Comparison of ENCODE assay signal across 23 cellular contexts in genomic region chr1:171868217-171868616, GRCh38. TPM values are rescaled to one million over a fixed set of nuclear protein-coding genes. Genes with fewer than 3 reads are reported as not detected.
A peak's percentile ranks its signal among the peaks of the same experiment; 100 is the strongest.
DNase-seq lines count a peak whose midpoint lies in the region; ATAC-seq lines count a peak whose summit lies in the region.
"Had no signal": no experiment of that assay in that cellular context is flagged by ENCODE, and none has a peak within 500 bp of the region (broad histone marks: within the 10 kb centered on the region; RNA-seq: fewer than 3 reads in every experiment).

No MANE protein-coding gene starts in this region.

- H3K23ac ChIP-seq in trophoblast cell (ENCODE audit: low read length), result no peak overlapping the region

- H3K4me2 ChIP-seq in trophoblast cell (ENCODE audit: low read length), result no peak overlapping the region

- H3K18ac ChIP-seq in trophoblast cell (ENCODE audit: low read length), result no peak overlapping the region

- no peak overlapping the region for H4K91ac ChIP-seq in trophoblast cell (ENCODE audit: low read depth, low read length)

- WGBS in trophoblast cell (ENCODE audit: extremely low coverage, insufficient coverage, insufficient read length), result no CpG with 5 or more reads among the region's 3 CpGs

- intact Hi-C loops in left colon (cut with DNase I, micrococcal nuclease), result no loop called here

- H2BK12ac ChIP-seq in trophoblast cell (ENCODE audit: low read length), result no peak overlapping the region

- H3K9ac ChIP-seq in trophoblast cell (ENCODE audit: low read length), result no peak overlapping the region

- no peak overlapping the region for H3K4me3 ChIP-seq in trophoblast cell (ENCODE audit: low read depth, low read length)
- H3K4me3 ChIP-seq: ascending aorta, dorsolateral prefrontal cortex had no signal

- H4K12ac ChIP-seq in trophoblast cell (ENCODE audit: low read depth, low read length), result no peak overlapping the region

- H3K27ac ChIP-seq in trophoblast cell (ENCODE audit: low read depth, low read length), result no peak overlapping the region
- H3K27ac ChIP-seq: ascending aorta had no signal

- no peak overlapping the region for H3K4ac ChIP-seq in trophoblast cell (ENCODE audit: low read depth, low read length)

- H3K4me1 ChIP-seq in trophoblast cell (ENCODE audit: control insufficient read depth in 1 of 2, insufficient read depth in 2 of 2, low read length in 2 of 2), result peaks cover 0 to 2% of the 10 kb centered on the region in 2 experiments
- H3K4me1 ChIP-seq: ascending aorta had no signal

- ATAC-seq in GM18873 (IDR thresholded peaks at IDR 0.05; ENCODE audit: low FRiP score, unreplicated experiment) (no peak), left colon (no peak)
- ATAC-seq: stimulated activated naive CD8-positive, alpha-beta T cell treated with anti-CD3 and anti-CD28 coated beads, Interleukin-15, Interleukin-2, amounts not matched to agents 100 U/mL and 50 U/mL, for 24 hours had no signal

- H2AK5ac ChIP-seq in trophoblast cell (ENCODE audit: low read length), result no peak overlapping the region

- no peak overlapping the region for H4K8ac ChIP-seq in trophoblast cell (ENCODE audit: low read depth, low read length)

- H3K9me3 ChIP-seq in trophoblast cell (ENCODE audit: insufficient read depth, low read depth, low read length), result no peaks in the 10 kb centered on the region
- H3K9me3 ChIP-seq: ascending aorta had no signal

- H3K79me1 ChIP-seq in trophoblast cell (ENCODE audit: low read length), result no peaks in the 10 kb centered on the region

- no peaks in the 10 kb centered on the region for H3K79me2 ChIP-seq in trophoblast cell (ENCODE audit: control insufficient read depth, insufficient read depth, low read length, poor library complexity)

- no peak overlapping the region for H2BK120ac ChIP-seq in trophoblast cell (ENCODE audit: insufficient read depth, low read length, poor library complexity)

- no peak overlapping the region for H2AFZ ChIP-seq in trophoblast cell (ENCODE audit: insufficient read depth, low read length, poor library complexity)

- no peaks in the 10 kb centered on the region for H3K36me3 ChIP-seq in trophoblast cell (ENCODE audit: control insufficient read depth in 1 of 2, insufficient read depth in 2 of 2, low read length in 2 of 2)
- H3K36me3 ChIP-seq: ascending aorta had no signal

- no peak overlapping the region for H2BK5ac ChIP-seq in trophoblast cell (ENCODE audit: low read depth, low read length, poor library complexity)

- no peaks in the 10 kb centered on the region for H3K27me3 ChIP-seq in trophoblast cell (ENCODE audit: insufficient read depth, low read length)
- H3K27me3 ChIP-seq: ascending aorta, dorsolateral prefrontal cortex had no signal

- H3K14ac ChIP-seq in trophoblast cell (ENCODE audit: low read length), result no peak overlapping the region

- DNase-seq in HT-29 (ENCODE audit: low spot score) (peak; percentile 66), RPMI8226 (peak; percentile 83), dermis microvascular lymphatic vessel endothelial cell (ENCODE audit: low read depth in 2 of 2) (peak; percentile 33 to 68), trophoblast cell (peak; percentile 58 to 82), left colon (no peak), retina (no peak), GDM1 (lab: John Stamatoyannopoulos, UW) (no peak)
- DNase-seq: activated CD4-positive, alpha-beta memory T cell treated with anti-CD3 and anti-CD28 coated beads for 36 hours; activated naive CD4-positive, alpha-beta T cell treated with Interleukin-2 at 50 U/mL for 16 hours; CD4-positive, alpha-beta memory T cell; DMS53; erythroblast; HFFc6; KBM-7; NCI-H1048; NCI-H2029 treated with DMSO at 0.1 percent for 48 hours; NCI-H524; SHP77 treated with DMSO at 0.1 percent for 48 hours; stimulated activated CD4-positive, alpha-beta T cell treated with anti-CD3 and anti-CD28 coated beads, Interleukin-1b, Interleukin-23, amount 100 ng/mL, for 48 hours; stimulated activated naive CD8-positive, alpha-beta T cell treated with anti-CD3 and anti-CD28 coated beads, Interleukin-15, Interleukin-2, amounts not matched to agents 100 U/mL and 50 U/mL, for 24 hours had no signal

RNA-seq across cellular contexts. Expression of gene DNM3, which starts 26.9 kb away (rescaled TPM):
- total RNA-seq in HT-29 (2014; rRNA removed; shearing (Covaris generic)), result 1.0 and 1.3 TPM in 2 replicates
- total RNA-seq in dermis microvascular lymphatic vessel endothelial cell, result 0.51 and 2.5 TPM in 2 replicates
- 0.44 and 0.53 TPM in 2 replicates for polyA plus RNA-seq in trophoblast cell (2013)
- total RNA-seq in left colon, result 1 to 10 TPM; 1.7 to 2.3 TPM

Comparison
In these comparisons a context has a peak if more than half of its experiments do, and no peak if none do; other contexts are left out.
1. DNase-seq: peak in HT-29 (single experiment), RPMI8226 (single experiment), dermis microvascular lymphatic vessel endothelial cell (2 of 2) and trophoblast cell (2 of 2); none in left colon (0 of 2), retina (single experiment) and GDM1 (single experiment).